ENCODE assay signal across 25 cellular contexts in genomic region chr11:132077416-132077815, GRCh38.
"Had no signal": no experiment of that assay in that cellular context is flagged by ENCODE, and none has a peak within 500 bp of the region (broad histone marks: within the 10 kb centered on the region; RNA-seq: fewer than 3 reads in every experiment).

No MANE protein-coding gene starts in this region.

- H3K4me1 ChIP-seq: breast epithelium, spleen, suprapubic skin, tibial artery, upper lobe of right lung had no signal

- H3K27ac ChIP-seq: breast epithelium, gastroesophageal sphincter, hepatocyte, spleen, suprapubic skin, tibial artery, upper lobe of right lung had no signal

- H3K27me3 ChIP-seq: breast epithelium, gastroesophageal sphincter, hepatocyte, spleen, suprapubic skin, tibial artery, upper lobe of right lung had no signal

- H3K4me3 ChIP-seq: breast epithelium, gastroesophageal sphincter, hepatocyte, spleen, suprapubic skin, tibial artery, upper lobe of right lung had no signal

- FAIRE-seq: colon had no signal

- H3K4me2 ChIP-seq: hepatocyte had no signal

- H3K9me3 ChIP-seq: gastroesophageal sphincter, suprapubic skin, upper lobe of right lung had no signal

- H3K36me3 ChIP-seq: breast epithelium, gastroesophageal sphincter, spleen, suprapubic skin, tibial artery, upper lobe of right lung had no signal

- DNase-seq: activated CD4-positive, alpha-beta T cell treated with anti-CD3 and anti-CD28 coated beads for 1 hour; activated CD4-positive, alpha-beta T cell treated with anti-CD3 and anti-CD28 coated beads, Interleukin-2, amount 10 ng/mL, durations not matched to agents 7 days and 5 days; activated CD8-positive, alpha-beta T cell treated with anti-CD3 and anti-CD28 coated beads for 36 hours; activated naive CD8-positive, alpha-beta T cell treated with anti-CD3 and anti-CD28 coated beads, Interleukin-2, amount 50 U/mL, for 24 hours; activated T-cell treated with anti-CD3 and anti-CD28 coated beads, Interleukin-2, amount 50 U/mL, for 4 hours; dermis blood vessel endothelial cell; effector CD4-positive, alpha-beta T cell; islet precursor cell; left cardiac atrium; midbrain; naive thymus-derived CD4-positive, alpha-beta T cell; occipital lobe; right cardiac atrium; spleen; stimulated activated naive CD4-positive, alpha-beta T cell; T-helper 9 cell; tibial artery; upper lobe of right lung had no signal

- ATAC-seq: activated CD8-positive, alpha-beta T cell treated with anti-CD3 and anti-CD28 coated beads for 36 hours; activated naive CD8-positive, alpha-beta T cell treated with anti-CD3 and anti-CD28 coated beads, Interleukin-2, amount 50 U/mL, for 24 hours; activated T-cell treated with anti-CD3 and anti-CD28 coated beads, Interleukin-2, amount 50 U/mL, for 4 hours; activated T-helper 17 cell treated with anti-CD3 and anti-CD28 coated beads, Interleukin-2, amount 50 U/mL, for 72 hours; gastroesophageal sphincter; left cardiac atrium; naive thymus-derived CD4-positive, alpha-beta T cell; right cardiac atrium; upper lobe of right lung; WTC11 had no signal

- H2AFZ ChIP-seq: hepatocyte had no signal
